20 cellular contexts compared by ENCODE assay signal in genomic region chr14:65329911-65330310, GRCh38.
DNase-seq lines count a peak whose midpoint lies in the region; ATAC-seq and TF ChIP-seq lines count a peak whose summit lies in the region.
"Had no signal": no experiment of that assay in that cellular context is flagged by ENCODE, and none has a peak within 500 bp of the region (broad histone marks: within the 10 kb centered on the region; RNA-seq: fewer than 3 reads in every experiment).

No MANE protein-coding gene starts in this region.

- POLR2A ChIA-PET in IMR-90 (lab: Charles Lee; ENCODE audit: unreplicated experiment): no interaction called here

- H4K8ac ChIP-seq in IMR-90 (ENCODE audit: low read depth in 2 of 2, low read length in 2 of 2): no peak overlapping the region

- H3K79me2 ChIP-seq in smooth muscle cell (ENCODE audit: low read depth): no peaks in the 10 kb centered on the region

- H3K27me3 ChIP-seq in IMR-90 (ENCODE audit: control insufficient read depth, insufficient read depth, low read length) (no peaks in the 10 kb centered on the region), smooth muscle cell (ENCODE audit: low read depth) (no peaks in the 10 kb centered on the region)
- H3K27me3 ChIP-seq: adrenal gland, gastroesophageal sphincter had no signal

- H3K9ac ChIP-seq in IMR-90 (ENCODE audit: low read depth, low read length): no peak overlapping the region
- H3K9ac ChIP-seq in smooth muscle cell (ENCODE audit: low read depth): no peak overlapping the region
- H3K9ac ChIP-seq: KMS-11 had no signal

- TF ChIP-seq CTCF in IMR-90 (conservative IDR thresholded peaks at IDR 0.05; ENCODE audit: low read depth, low read length): no peak
- no peak for TF ChIP-seq CTCF in smooth muscle cell (IDR thresholded peaks at IDR 0.05; ENCODE audit: borderline replicate concordance, insufficient read depth, poor library complexity, severe bottlenecking)

- H3K27me3 Mint-ChIP-seq in activated T-helper 2 cell treated with anti-CD3 and anti-CD28 coated beads, Interferon-gamma antibody, Interleukin-2, Interleukin-4, amounts not matched to agents 10 μg/mL and 5 μg/mL and 100 μg/mL, durations not matched to agents 14 hours and 24 hours and 36 hours (ENCODE audit: low read depth): no peaks in the 10 kb centered on the region
- H3K27me3 Mint-ChIP-seq: activated CD4-positive, alpha-beta T cell treated with anti-CD3 and anti-CD28 coated beads, Interleukin-2, amount 10 ng/mL, durations not matched to agents 7 days and 5 days had no signal

- in situ Hi-C loops in IMR-90 (cut with MboI; ENCODE audit: low sequenced_read_pairs): no loop called here

- no peak overlapping the region for H2AK9ac ChIP-seq in IMR-90 (replicated peaks; ENCODE audit: low read depth, low read length, poor library complexity)

- no peaks in the 10 kb centered on the region for H3K79me1 ChIP-seq in IMR-90 (ENCODE audit: low read depth in 1 of 2, low read length in 2 of 2)

- H3K36me3 ChIP-seq in IMR-90 (ENCODE audit: control insufficient read depth, insufficient read depth, low read length): no peaks in the 10 kb centered on the region
- H3K36me3 ChIP-seq in smooth muscle cell (ENCODE audit: low read depth): no peaks in the 10 kb centered on the region
- H3K36me3 ChIP-seq: adrenal gland, gastroesophageal sphincter, thoracic aorta had no signal

- H3K56ac ChIP-seq in IMR-90 (ENCODE audit: extremely low read depth, insufficient read depth, low read length): no peak overlapping the region

- no peak overlapping the region for H4K5ac ChIP-seq in IMR-90 (ENCODE audit: low read depth, low read length)

- DNase-seq in ELF-1 (ENCODE audit: low read depth, low spot score) (peak; percentile 30), IMR-90 (no peak), mesenteric fat pad (ENCODE audit: low spot score) (peak; percentile 16), LoVo (ENCODE audit: low spot score) (no peak), midbrain (lab: John Stamatoyannopoulos, UW) (no peak), GM19238 (ENCODE audit: insufficient read length, low spot score) (no peak), smooth muscle cell (lab: John Stamatoyannopoulos, UW; ENCODE audit: unreplicated experiment) (no peak)
- DNase-seq in activated T-helper 2 cell treated with anti-CD3 and anti-CD28 coated beads, Interferon-gamma antibody, Interleukin-2, Interleukin-4, amounts not matched to agents 10 μg/mL and 5 μg/mL and 100 μg/mL, durations not matched to agents 14 hours and 24 hours and 36 hours (ENCODE audit: low spot score): no peak
- DNase-seq: activated CD4-positive, alpha-beta T cell treated with anti-CD3 and anti-CD28 coated beads, Interleukin-2, amount 10 ng/mL, durations not matched to agents 7 days and 5 days; activated CD8-positive, alpha-beta memory T cell treated with anti-CD3 and anti-CD28 coated beads, Interleukin-2, amount 50 U/mL, for 48 hours; activated gamma-delta T cell treated with Interleukin-2 at 50 U/mL for 16 hours; adrenal gland; left colon; NCI-H1092; NCI-H2081; NCI-H446 treated with DMSO at 0.1 percent for 48 hours; SW 1271 had no signal

- H3K36me3 Mint-ChIP-seq in activated T-helper 2 cell treated with anti-CD3 and anti-CD28 coated beads, Interferon-gamma antibody, Interleukin-2, Interleukin-4, amounts not matched to agents 10 μg/mL and 5 μg/mL and 100 μg/mL, durations not matched to agents 14 hours and 24 hours and 36 hours (ENCODE audit: low read depth): no peaks in the 10 kb centered on the region

- no peaks in the 10 kb centered on the region for H3K9me3 Mint-ChIP-seq in activated T-helper 2 cell treated with anti-CD3 and anti-CD28 coated beads, Interferon-gamma antibody, Interleukin-2, Interleukin-4, amounts not matched to agents 10 μg/mL and 5 μg/mL and 100 μg/mL, durations not matched to agents 14 hours and 24 hours and 36 hours
- H3K9me3 Mint-ChIP-seq: activated CD4-positive, alpha-beta T cell treated with anti-CD3 and anti-CD28 coated beads, Interleukin-2, amount 10 ng/mL, durations not matched to agents 7 days and 5 days had no signal

- H3K27ac Mint-ChIP-seq in activated T-helper 2 cell treated with anti-CD3 and anti-CD28 coated beads, Interferon-gamma antibody, Interleukin-2, Interleukin-4, amounts not matched to agents 10 μg/mL and 5 μg/mL and 100 μg/mL, durations not matched to agents 14 hours and 24 hours and 36 hours: peak overlapping the region; percentile 3
- H3K27ac Mint-ChIP-seq: activated CD4-positive, alpha-beta T cell treated with anti-CD3 and anti-CD28 coated beads, Interleukin-2, amount 10 ng/mL, durations not matched to agents 7 days and 5 days had no signal

- H2AFZ ChIP-seq in IMR-90 (replicated peaks; ENCODE audit: low read length, poor library complexity) (no peak overlapping the region), smooth muscle cell (ENCODE audit: low read depth) (no peak overlapping the region)

- dilution Hi-C loops in IMR-90 (cut with HindIII; ENCODE audit: low sequenced_read_pairs, unreplicated experiment): no loop called here

- no TSS peak for BruUV-seq in IMR-90 (replicated peaks; lab: Mats Ljungman, UMichigan)

- H3K9me3 ChIP-seq in IMR-90 (ENCODE audit: control insufficient read depth, insufficient read depth, low read length) (no peaks in the 10 kb centered on the region), smooth muscle cell (replicated peaks; ENCODE audit: low read depth) (no peaks in the 10 kb centered on the region)
- H3K9me3 ChIP-seq: adrenal gland, gastroesophageal sphincter, thoracic aorta had no signal

- H2BK5ac ChIP-seq in IMR-90 (ENCODE audit: low read depth, low read length, poor library complexity, severe bottlenecking): no peak overlapping the region

- no peak overlapping the region for H3K18ac ChIP-seq in IMR-90 (ENCODE audit: low read depth, low read length)

- H3K27ac ChIP-seq in IMR-90 (ENCODE audit: insufficient read depth, low read length) (no peak overlapping the region), smooth muscle cell (ENCODE audit: low read depth) (no peak overlapping the region)
- H3K27ac ChIP-seq: adrenal gland, gastroesophageal sphincter, KMS-11, thoracic aorta had no signal

- H3K4me2 ChIP-seq in IMR-90 (ENCODE audit: low read depth, low read length) (no peak overlapping the region), smooth muscle cell (no peak overlapping the region)
- H3K4me2 ChIP-seq: KMS-11 had no signal

- intact Hi-C loops in IMR-90 (cut with micrococcal nuclease): loop anchor here (5.0 kb wide), 2 partner anchors 82 to 118 kb away; partner anchors contain the start of gene FUT8
- intact Hi-C loops in activated T-helper 2 cell treated with anti-CD3 and anti-CD28 coated beads, Interferon-gamma antibody, Interleukin-2, Interleukin-4, amounts not matched to agents 10 μg/mL and 5 μg/mL and 100 μg/mL, durations not matched to agents 14 hours and 24 hours and 36 hours (cut with micrococcal nuclease): no loop called here

- H3K4ac ChIP-seq in IMR-90 (ENCODE audit: low read depth, low read length): 0 out of 2 replicates have a peak overlapping the region, but pooled peaks have one; percentile 15

- no peak overlapping the region for H2AK5ac ChIP-seq in IMR-90 (ENCODE audit: low read depth, low read length)

- TF ChIP-seq RAD21 in IMR-90 (IDR thresholded peaks at IDR 0.05; ENCODE audit: low read length): no peak

- CTCF ChIA-PET in IMR-90 (lab: Yijun Ruan, JAX): no interaction called here

- no peak for ATAC-seq in IMR-90 (ENCODE audit: low read depth)
- ATAC-seq: gastroesophageal sphincter, left colon had no signal

- no peak overlapping the region for H3K4me3 ChIP-seq in IMR-90 (ENCODE audit: insufficient read depth, low read depth, low read length)
- H3K4me3 ChIP-seq in smooth muscle cell: no peak overlapping the region
- H3K4me3 ChIP-seq: adrenal gland, gastroesophageal sphincter, thoracic aorta had no signal

- H4K20me1 ChIP-seq in IMR-90 (ENCODE audit: insufficient read depth, low read length) (no peaks in the 10 kb centered on the region), smooth muscle cell (ENCODE audit: low read depth) (no peaks in the 10 kb centered on the region)

- H3F3A ChIP-seq in smooth muscle cell (ENCODE audit: low read depth): no peaks in the 10 kb centered on the region

- peaks cover 13% of the 10 kb centered on the region for H3K9me1 ChIP-seq in IMR-90 (ENCODE audit: insufficient read depth, low read length)

- H4K91ac ChIP-seq in IMR-90 (ENCODE audit: insufficient read depth, low read depth, low read length): no peak overlapping the region

- H3K14ac ChIP-seq in IMR-90 (replicated peaks; ENCODE audit: low read depth, low read length): no peak overlapping the region

- no peak overlapping the region; the same call in 2 of the 3 replicates for H2BK15ac ChIP-seq in IMR-90 (ENCODE audit: low read depth, low read length)

- peaks cover 13% of the 10 kb centered on the region for H3K4me1 ChIP-seq in IMR-90 (ENCODE audit: control insufficient read depth, insufficient read depth, low read length)
- peaks cover 9% of the 10 kb centered on the region for H3K4me1 ChIP-seq in smooth muscle cell (ENCODE audit: low read depth)
- H3K4me1 ChIP-seq: adrenal gland had no signal

- no peak overlapping the region for H3K4me3 Mint-ChIP-seq in activated T-helper 2 cell treated with anti-CD3 and anti-CD28 coated beads, Interferon-gamma antibody, Interleukin-2, Interleukin-4, amounts not matched to agents 10 μg/mL and 5 μg/mL and 100 μg/mL, durations not matched to agents 14 hours and 24 hours and 36 hours (ENCODE audit: low read depth)
- H3K4me3 Mint-ChIP-seq: activated CD4-positive, alpha-beta T cell treated with anti-CD3 and anti-CD28 coated beads, Interleukin-2, amount 10 ng/mL, durations not matched to agents 7 days and 5 days had no signal

- TF ChIP-seq POLR2A in IMR-90 (IDR thresholded peaks at IDR 0.05; ENCODE audit: low read depth, low read length): no peak

- H3K23ac ChIP-seq in IMR-90 (ENCODE audit: low read depth, low read length): no peak overlapping the region

- peaks cover 29% of the 10 kb centered on the region for H3K4me1 Mint-ChIP-seq in activated T-helper 2 cell treated with anti-CD3 and anti-CD28 coated beads, Interferon-gamma antibody, Interleukin-2, Interleukin-4, amounts not matched to agents 10 μg/mL and 5 μg/mL and 100 μg/mL, durations not matched to agents 14 hours and 24 hours and 36 hours (ENCODE audit: low read depth)

- WGBS in IMR-90 (ENCODE audit: extremely low coverage in 2 of 2, insufficient read length in 1 of 2), 2 experiments: no CpG with 5 or more reads among the region's 2 CpGs
- 78% methylated on average over 2 of the region's 2 CpGs for WGBS in smooth muscle cell (ENCODE audit: low lambda C conversion rate)

- H2BK120ac ChIP-seq in IMR-90 (ENCODE audit: low read depth, low read length): no peak overlapping the region

- H2BK20ac ChIP-seq in IMR-90 (ENCODE audit: low read depth, low read length): peak overlapping the region; percentile 14; the same call in 1 of the 2 replicates

TF ChIP-seq in IMR-90, 13 proteins besides CTCF, POLR2A, EP300 and RAD21 (continues in another document):
- no peak for TF ChIP-seq USF2 (IDR thresholded peaks at IDR 0.05; ENCODE audit: low read depth, low read length)

Comparison
In these comparisons a context has a peak if more than half of its experiments do, and no peak if none do; other contexts are left out.
1. DNase-seq: peak in ELF-1 (single experiment) and mesenteric fat pad (single experiment); none in IMR-90 (single experiment), activated T-helper 2 cell treated with anti-CD3 and anti-CD28 coated beads, Interferon-gamma antibody, Interleukin-2, Interleukin-4, amounts not matched to agents 10 μg/mL and 5 μg/mL and 100 μg/mL, durations not matched to agents 14 hours and 24 hours and 36 hours (single experiment), LoVo (single experiment), midbrain (single experiment), GM19238 (single experiment) and smooth muscle cell (single experiment).